ENCODE assay signal across 19 cellular contexts in genomic region chr1:206005234-206005633, GRCh38. TPM values are rescaled to one million over a fixed set of nuclear protein-coding genes. Genes with fewer than 3 reads are reported as not detected.
DNase-seq lines count a peak whose midpoint lies in the region; ATAC-seq, FAIRE-seq and TF ChIP-seq lines count a peak whose summit lies in the region.
"Had no signal": no experiment of that assay in that cellular context is flagged by ENCODE, and none has a peak within 500 bp of the region (broad histone marks: within the 10 kb centered on the region; RNA-seq: fewer than 3 reads in every experiment).

No MANE protein-coding gene starts in this region.

- TF ChIP-seq CTCF in GM23338 (conservative IDR thresholded peaks at IDR 0.05; ENCODE audit: low read depth in 2 of 2) (no peak), astrocyte (IDR thresholded peaks at IDR 0.05; ENCODE audit: insufficient read depth, low read depth, low read length) (no peak), pancreas (IDR thresholded peaks at IDR 0.05) (no peak)

- H3K9me3 Mint-ChIP-seq in GM23338 (no peaks in the 10 kb centered on the region), astrocyte (ENCODE audit: unreplicated experiment) (no peaks in the 10 kb centered on the region)
- H3K9me3 Mint-ChIP-seq: activated naive CD4-positive, alpha-beta T cell treated with anti-CD3 and anti-CD28 coated beads, Interleukin-2, amount 50 U/mL, for 24 hours had no signal

- ATAC-seq in GM23338 (no peak), pancreas (peak; percentile 16 to 49 (median 38)), GM19351 (IDR thresholded peaks at IDR 0.05; ENCODE audit: unreplicated experiment) (no peak)
- ATAC-seq: activated T-cell treated with anti-CD3 and anti-CD28 coated beads, Interleukin-2, amount 50 U/mL, for 72 hours had no signal

- 63% methylated on average over 7 of the region's 7 CpGs for WGBS in pancreas, 2 donors

- H3K27ac Mint-ChIP-seq in GM23338 (no peak overlapping the region), astrocyte (ENCODE audit: unreplicated experiment) (peak overlapping the region; percentile 3)
- H3K27ac Mint-ChIP-seq: activated T-cell treated with anti-CD3 and anti-CD28 coated beads, Interleukin-2, amount 50 U/mL, for 72 hours had no signal

- H3K9me3 ChIP-seq in astrocyte (ENCODE audit: insufficient read depth, low read depth, low read length), result no peaks in the 10 kb centered on the region
- H3K9me3 ChIP-seq in pancreas, result no peaks in the 10 kb centered on the region
- H3K9me3 ChIP-seq: ascending aorta; BLaER1 treated with 17β-estradiol and CSF1 and Interleukin-3, amounts not matched to agents 10 nM and 100 nM had no signal

- intact Hi-C loops in pancreas (cut with DNase I), result no loop called here

- no peaks in the 10 kb centered on the region for H3F3A ChIP-seq in GM23338 (replicated peaks; ENCODE audit: low read depth)

- H3K27me3 Mint-ChIP-seq in GM23338 (ENCODE audit: insufficient read depth, low read depth, poor library complexity) (peaks cover 18% of the 10 kb centered on the region), astrocyte (ENCODE audit: low read depth, unreplicated experiment) (peaks cover 4% of the 10 kb centered on the region)

- no peak overlapping the region for H3K9ac ChIP-seq in astrocyte (ENCODE audit: low read length)

- no peak overlapping the region for H3K27ac ChIP-seq in GM23338 (ENCODE audit: low read depth)
- H3K27ac ChIP-seq in astrocyte (ENCODE audit: low read depth, low read length), result no peak overlapping the region
- peak overlapping the region in 2 of 4 donors; percentile 53 to 72 for H3K27ac ChIP-seq in pancreas
- H3K27ac ChIP-seq: ascending aorta had no signal

- H3K4me3 Mint-ChIP-seq in GM23338, result no peak overlapping the region
- no peak overlapping the region for H3K4me3 Mint-ChIP-seq in astrocyte (ENCODE audit: unreplicated experiment)
- H3K4me3 Mint-ChIP-seq: activated naive CD4-positive, alpha-beta T cell treated with anti-CD3 and anti-CD28 coated beads, Interleukin-2, amount 50 U/mL, for 24 hours; activated T-cell treated with anti-CD3 and anti-CD28 coated beads, Interleukin-2, amount 50 U/mL, for 72 hours had no signal

- H3K79me2 ChIP-seq in GM23338 (replicated peaks; ENCODE audit: insufficient read depth) (no peaks in the 10 kb centered on the region), astrocyte (ENCODE audit: insufficient read depth, low read length) (peaks cover 4% of the 10 kb centered on the region)

- H4K20me1 ChIP-seq in GM23338 (replicated peaks; ENCODE audit: insufficient read depth) (no peaks in the 10 kb centered on the region), astrocyte (ENCODE audit: insufficient read depth, low read length) (no peaks in the 10 kb centered on the region)
- H4K20me1 ChIP-seq: BLaER1 treated with 17β-estradiol and CSF1 and Interleukin-3, amounts not matched to agents 10 nM and 100 nM had no signal

- H3K4me3 ChIP-seq in GM23338 (no peak overlapping the region), astrocyte (ENCODE audit: insufficient read depth, low read depth, low read length) (no peak overlapping the region), pancreas (no peak overlapping the region)
- H3K4me3 ChIP-seq: ascending aorta; BLaER1 treated with 17β-estradiol and CSF1 and Interleukin-3, amounts not matched to agents 10 nM and 100 nM had no signal

- H3K4me1 ChIP-seq in GM23338 (ENCODE audit: insufficient read depth) (no peaks in the 10 kb centered on the region), astrocyte (ENCODE audit: insufficient read depth, low read length) (peaks cover 35% of the 10 kb centered on the region), pancreas (no peaks in the 10 kb centered on the region)

- H3K4me1 Mint-ChIP-seq in GM23338, result peaks cover 4% of the 10 kb centered on the region; the same call in 1 of the 3 replicates
- peaks cover 53% of the 10 kb centered on the region for H3K4me1 Mint-ChIP-seq in astrocyte (ENCODE audit: low read depth, unreplicated experiment)

- H3K36me3 ChIP-seq in GM23338 (ENCODE audit: insufficient read depth) (no peaks in the 10 kb centered on the region), astrocyte (ENCODE audit: insufficient read depth, low read length) (no peaks in the 10 kb centered on the region), pancreas (no peaks in the 10 kb centered on the region)
- H3K36me3 ChIP-seq: ascending aorta; BLaER1 treated with 17β-estradiol and CSF1 and Interleukin-3, amounts not matched to agents 10 nM and 100 nM had no signal

- H3K9me2 ChIP-seq in GM23338 (ENCODE audit: insufficient read depth), result no peaks in the 10 kb centered on the region

- H3K27me3 ChIP-seq in GM23338 (ENCODE audit: insufficient read depth) (no peaks in the 10 kb centered on the region), astrocyte (ENCODE audit: insufficient read depth, low read length) (no peaks in the 10 kb centered on the region), pancreas (no peaks in the 10 kb centered on the region)
- H3K27me3 ChIP-seq: ascending aorta; BLaER1 treated with 17β-estradiol and CSF1 and Interleukin-3, amounts not matched to agents 10 nM and 100 nM had no signal

- no peak for FAIRE-seq in astrocyte (lab: Jason Lieb, UNC)
- no peak for FAIRE-seq in pancreas (lab: Jason Lieb, UNC)
- FAIRE-seq: colon had no signal

- no peak for DNase-seq in GM23338 (ENCODE audit: low spot score)
- no peak for DNase-seq in astrocyte (ENCODE audit: low read depth)
- DNase-seq in islet precursor cell, result peak; percentile 47
- DNase-seq in pancreas, result peak in 1 of 6 donors; percentile 13
- no peak for DNase-seq in T-helper 9 cell
- no peak for DNase-seq in H4 (ENCODE audit: low spot score)
- DNase-seq: activated T-cell treated with anti-CD3 and anti-CD28 coated beads, Interleukin-2, amount 50 U/mL, for 72 hours; glutamatergic neuron; NCI-H1930 had no signal

- H2AFZ ChIP-seq in GM23338, result peak overlapping the region; percentile 14; the same call in 1 of the 2 replicates
- no peak overlapping the region for H2AFZ ChIP-seq in astrocyte (ENCODE audit: low read depth, low read length)

- H3K4me2 ChIP-seq in GM23338 (no peak overlapping the region), astrocyte (ENCODE audit: low read length) (no peak overlapping the region)

- no peaks in the 10 kb centered on the region for H3K36me3 Mint-ChIP-seq in GM23338 (ENCODE audit: low read depth)
- H3K36me3 Mint-ChIP-seq in astrocyte (ENCODE audit: low read depth, unreplicated experiment), result no peaks in the 10 kb centered on the region
- H3K36me3 Mint-ChIP-seq: activated naive CD4-positive, alpha-beta T cell treated with anti-CD3 and anti-CD28 coated beads, Interleukin-2, amount 50 U/mL, for 24 hours had no signal

TF ChIP-seq in GM23338, 12 proteins besides CTCF, POLR2A, EP300 and RAD21 (continues in another document):
- TF ChIP-seq ZNF331 (CRISPR knock-in tag; IDR thresholded peaks at IDR 0.05; ENCODE audit: low read depth) (no peak), STAT1 (IDR thresholded peaks at IDR 0.05; ENCODE audit: unreplicated experiment) (no peak), ZNF114 (CRISPR knock-in tag; IDR thresholded peaks at IDR 0.05) (no peak), POLR2AphosphoS5 (IDR thresholded peaks at IDR 0.05; ENCODE audit: low read depth) (no peak), NANOG (IDR thresholded peaks at IDR 0.05; ENCODE audit: borderline replicate concordance) (no peak), EZH2 (IDR thresholded peaks at IDR 0.05; ENCODE audit: low read depth, unreplicated experiment) (no peak), EZH2phosphoT487 (IDR thresholded peaks at IDR 0.05; ENCODE audit: unreplicated experiment) (no peak), CREB1 (CRISPR knock-in tag; IDR thresholded peaks at IDR 0.05; ENCODE audit: low read depth) (no peak), JUNB (IDR thresholded peaks at IDR 0.05; ENCODE audit: unreplicated experiment) (no peak)

RNA-seq across cellular contexts. Expression of gene RAB7B, which starts 2.0 kb away (rescaled TPM):
- not detected in 2 replicates for total RNA-seq in GM23338 (2014; rRNA removed; shearing (Covaris generic))
- polyA plus RNA-seq in GM23338 (2016; fragmentation: Nextera tagmentation; extraction: Ambion mirVana), result not detected in 2 replicates
- 6.6 and 8.1 TPM in 2 replicates for total RNA-seq in astrocyte
- 1 to 10 TPM in 2 of 6 donors, under 1 TPM in 4; 0.24 to 4.0 (median 0.41) TPM for total RNA-seq in pancreas
- polyA plus RNA-seq in pancreas, result under 1 TPM; 0.73 to 0.95 TPM
- 1.9 and 3.8 TPM in 2 replicates for total RNA-seq in H4 (2014; rRNA removed; shearing (Covaris generic))
- total RNA-seq: activated T-cell treated with anti-CD3 and anti-CD28 coated beads, Interleukin-2, amount 50 U/mL, for 72 hours; ascending aorta; OCI-LY7 had no signal

RNA-seq across cellular contexts. Expression of gene CTSE, which starts 18.5 kb away (rescaled TPM):
- not detected in 2 replicates for total RNA-seq in GM23338 (2014; rRNA removed; shearing (Covaris generic))
- not detected in 2 replicates for polyA plus RNA-seq in GM23338 (2016; fragmentation: Nextera tagmentation; extraction: Ambion mirVana)
- not detected in 2 replicates for total RNA-seq in astrocyte
- total RNA-seq in pancreas, result 10 to 100 TPM in 1 of 6 donors, 1 to 10 TPM in 3, under 1 TPM in 2; 0.51 to 42.4 (median 4.8) TPM
- polyA plus RNA-seq in pancreas, result 1 to 10 TPM in 1 of 2 donors, under 1 TPM in 1; 0.63 to 3.8 TPM
- total RNA-seq in H4 (2014; rRNA removed; shearing (Covaris generic)), result not detected in 2 replicates
- total RNA-seq: activated T-cell treated with anti-CD3 and anti-CD28 coated beads, Interleukin-2, amount 50 U/mL, for 72 hours; ascending aorta; Daoy; LHCN-M2; lower leg skin; OCI-LY7; Right ventricle myocardium inferior had no signal

RNA-seq across cellular contexts. Expression of gene RHEX, which starts 47.7 kb away (rescaled TPM):
- total RNA-seq in GM23338 (2014; rRNA removed; shearing (Covaris generic)), result not detected in 2 replicates
- polyA plus RNA-seq in GM23338 (2016; fragmentation: Nextera tagmentation; extraction: Ambion mirVana) (not detected in 2 replicates), pancreas (1 to 10 TPM in 1 of 2 donors, under 1 TPM in 1; 0.72 to 1.0 TPM)
- total RNA-seq in astrocyte (not detected in 2 replicates), pancreas (1 to 10 TPM in 2 of 6 donors, under 1 TPM in 4; 0.35 to 2.3 (median 0.56) TPM)
- not detected in 2 replicates for total RNA-seq in H4 (2014; rRNA removed; shearing (Covaris generic))
- total RNA-seq: activated T-cell treated with anti-CD3 and anti-CD28 coated beads, Interleukin-2, amount 50 U/mL, for 72 hours; Daoy; LHCN-M2 had no signal

Comparison
In these comparisons a context has a peak if more than half of its experiments do, and no peak if none do; other contexts are left out.
1. ATAC-seq: peak in pancreas (4 of 4); none in GM23338 (single experiment) and GM19351 (single experiment).